13 cellular contexts compared by ENCODE assay signal in the genomic region with DNA sequence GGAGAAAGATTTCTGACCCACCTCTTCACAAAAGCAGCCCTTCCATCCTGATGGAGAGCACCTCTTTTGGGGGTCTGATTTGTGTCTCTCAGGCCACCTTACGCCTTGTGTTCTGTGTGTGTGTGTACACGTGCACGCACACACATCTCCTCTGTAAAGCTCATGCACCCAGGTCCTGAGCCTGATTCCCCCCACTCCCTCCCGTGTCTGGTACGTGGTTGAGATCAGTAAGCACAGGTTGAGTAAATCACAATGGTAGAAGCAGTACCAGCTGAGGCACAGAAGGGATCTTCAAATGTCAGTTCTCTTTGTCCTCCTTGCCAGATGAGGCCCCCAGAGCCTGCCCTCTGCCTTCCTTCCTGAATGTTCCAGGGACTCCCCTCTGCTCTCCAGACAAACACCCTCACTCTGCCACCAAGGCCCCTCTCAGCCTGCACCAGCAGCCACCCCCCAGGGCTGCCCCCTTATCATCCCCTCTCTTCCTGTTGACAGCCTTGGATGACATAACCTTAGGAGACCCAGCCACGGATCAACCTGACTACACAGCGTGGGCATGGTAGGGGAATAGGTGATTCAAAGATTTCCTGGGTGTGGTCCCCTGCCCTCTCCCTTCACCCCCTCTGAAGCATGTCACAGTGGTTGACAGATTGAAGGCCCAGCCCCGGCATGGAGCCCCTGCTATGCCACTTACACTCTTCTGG.
DNase-seq lines count a peak whose midpoint lies in the region; ATAC-seq and TF ChIP-seq lines count a peak whose summit lies in the region.
"Had no signal": no experiment of that assay in that cellular context is flagged by ENCODE, and none has a peak within 500 bp of the region (broad histone marks: within the 10 kb centered on the region; RNA-seq: fewer than 3 reads in every experiment).

No MANE protein-coding gene starts in this region.

- H3K9me3 Mint-ChIP-seq in activated naive CD8-positive, alpha-beta T cell treated with anti-CD3 and anti-CD28 coated beads, Interleukin-2, amount 10 ng/mL, durations not matched to agents 7 days and 5 days, result no peaks in the 10 kb centered on the region
- H3K9me3 Mint-ChIP-seq: CD14-positive monocyte, nephron had no signal

- peak overlapping the region; percentile 73 for H3K4me3 Mint-ChIP-seq in activated naive CD8-positive, alpha-beta T cell treated with anti-CD3 and anti-CD28 coated beads, Interleukin-2, amount 10 ng/mL, durations not matched to agents 7 days and 5 days
- H3K4me3 Mint-ChIP-seq: nephron had no signal

- peak overlapping the region; percentile 84 for H3K27ac Mint-ChIP-seq in activated naive CD8-positive, alpha-beta T cell treated with anti-CD3 and anti-CD28 coated beads, Interleukin-2, amount 10 ng/mL, durations not matched to agents 7 days and 5 days
- H3K27ac Mint-ChIP-seq: nephron had no signal

- peak; percentile 29 for ATAC-seq in activated naive CD8-positive, alpha-beta T cell treated with anti-CD3 and anti-CD28 coated beads, Interleukin-2, amount 10 ng/mL, durations not matched to agents 7 days and 5 days (ENCODE audit: low read depth)
- no peak for ATAC-seq in GM19324 (IDR thresholded peaks at IDR 0.05; ENCODE audit: low FRiP score, unreplicated experiment)

- POLR2A ChIA-PET in activated naive CD8-positive, alpha-beta T cell treated with anti-CD3 and anti-CD28 coated beads, Interleukin-2, amount 10 ng/mL, durations not matched to agents 7 days and 5 days (lab: Charles Lee), result interaction anchor here (0.9 to 1.7 kb wide), 2 partner anchors 79 to 86 kb away, joined by 3 to 5 read pairs; no protein-coding TSS in a partner anchor

- peak overlapping the region; percentile 41; the same call in 1 of the 2 replicates for H3K4me3 ChIP-seq in GM12864 (ENCODE audit: low read depth, low read length)

- H3K27me3 Mint-ChIP-seq in activated naive CD8-positive, alpha-beta T cell treated with anti-CD3 and anti-CD28 coated beads, Interleukin-2, amount 10 ng/mL, durations not matched to agents 7 days and 5 days, result no peaks in the 10 kb centered on the region

- DNase-seq in GM12864 (ENCODE audit: low read depth) (no peak), GF-D8 (lab: John Stamatoyannopoulos, UW) (no peak), HUDEP-2 (lab: John Stamatoyannopoulos, UW; ENCODE audit: unreplicated experiment in 76 of 76) (no peak), putamen (ENCODE audit: low spot score) (no peak)
- DNase-seq in activated CD4-positive, alpha-beta T cell treated with anti-CD3 and anti-CD28 coated beads, Interleukin-2, amount 50 U/mL, for 48 hours, result peak; percentile 42 to 58
- peak; percentile 44 for DNase-seq in activated naive CD8-positive, alpha-beta T cell treated with anti-CD3 and anti-CD28 coated beads, Interleukin-2, amount 10 ng/mL, durations not matched to agents 7 days and 5 days
- peak; percentile 40 to 81 for DNase-seq in stimulated activated CD4-positive, alpha-beta T cell treated with anti-CD3 and anti-CD28 coated beads, Interleukin-4, amount 100 ng/mL, for 4 hours
- DNase-seq: glutamatergic neuron, NCI-H446 treated with DMSO at 0.1 percent for 48 hours, SHP77 treated with DMSO at 0.1 percent for 48 hours had no signal

- H3K36me3 Mint-ChIP-seq in activated naive CD8-positive, alpha-beta T cell treated with anti-CD3 and anti-CD28 coated beads, Interleukin-2, amount 10 ng/mL, durations not matched to agents 7 days and 5 days, result peaks cover 2% of the 10 kb centered on the region

- TF ChIP-seq CTCF in GM12864 (IDR thresholded peaks at IDR 0.05; ENCODE audit: low read depth, low read length, missing control alignments), result no peak

- H3K4me1 Mint-ChIP-seq in activated naive CD8-positive, alpha-beta T cell treated with anti-CD3 and anti-CD28 coated beads, Interleukin-2, amount 10 ng/mL, durations not matched to agents 7 days and 5 days, result peaks cover 63% of the 10 kb centered on the region

Comparison
In these comparisons a context has a peak if more than half of its experiments do, and no peak if none do; other contexts are left out.
1. DNase-seq: peak in activated CD4-positive, alpha-beta T cell treated with anti-CD3 and anti-CD28 coated beads, Interleukin-2, amount 50 U/mL, for 48 hours (2 of 2), activated naive CD8-positive, alpha-beta T cell treated with anti-CD3 and anti-CD28 coated beads, Interleukin-2, amount 10 ng/mL, durations not matched to agents 7 days and 5 days (single experiment) and stimulated activated CD4-positive, alpha-beta T cell treated with anti-CD3 and anti-CD28 coated beads, Interleukin-4, amount 100 ng/mL, for 4 hours (2 of 2); none in GM12864 (single experiment), GF-D8 (single experiment), HUDEP-2 (0 of 76) and putamen (single experiment).